In genomic region chr20:3927486-3928291, GRCh38 we compare ENCODE assay signal across 9 cellular contexts. TPM values are rescaled to one million over a fixed set of nuclear protein-coding genes. Genes with fewer than 3 reads are reported as not detected.
DNase-seq lines count a peak whose midpoint lies in the region; ATAC-seq and TF ChIP-seq lines count a peak whose summit lies in the region.
"Had no signal": no experiment of that assay in that cellular context is flagged by ENCODE, and none has a peak within 500 bp of the region (broad histone marks: within the 10 kb centered on the region; RNA-seq: fewer than 3 reads in every experiment).

No MANE protein-coding gene starts in this region.

- intact Hi-C loops in mammary epithelial cell (cut with micrococcal nuclease) (loop anchor here (2.0 kb wide), 1 partner anchor 39 kb away; the partner anchor contains the start of gene PANK2), esophagus muscularis mucosa (cut with DNase I) (loop anchor here (5.0 kb wide), 1 partner anchor 35 kb away; no protein-coding TSS in a partner anchor)

- peaks cover 3% of the 10 kb centered on the region for H3K36me3 ChIP-seq in mammary epithelial cell (ENCODE audit: insufficient read depth, low read length)
- H3K36me3 ChIP-seq in esophagus muscularis mucosa = peaks cover 6 to 37% (median 34%) of the 10 kb centered on the region in 4 donors

- POLR2A ChIA-PET in naive thymus-derived CD8-positive, alpha-beta T cell (lab: Charles Lee) = interaction anchor here (0.6 to 1.6 kb wide), 2 partner anchors 10 to 76 kb away, joined by 3 to 4 read pairs; no protein-coding TSS in a partner anchor

- no peak overlapping the region for H2AFZ ChIP-seq in mammary epithelial cell (ENCODE audit: low read depth, low read length)

- H3K4me1 ChIP-seq in mammary epithelial cell (ENCODE audit: insufficient read depth, low read length) = peaks cover 18% of the 10 kb centered on the region
- peaks cover 16 to 49% (median 39%) of the 10 kb centered on the region in 4 donors for H3K4me1 ChIP-seq in esophagus muscularis mucosa

- dilution Hi-C loops in mammary epithelial cell (cut with HindIII; ENCODE audit: low sequenced_read_pairs) = no loop called here

- H3K27ac Mint-ChIP-seq in naive thymus-derived CD8-positive, alpha-beta T cell = peak overlapping the region; percentile 29 to 83 (median 70)

- no peaks in the 10 kb centered on the region for H4K20me1 ChIP-seq in mammary epithelial cell (ENCODE audit: insufficient read depth, low read length)

- H3K4me3 Mint-ChIP-seq in naive thymus-derived CD8-positive, alpha-beta T cell = no peak overlapping the region

- no peak overlapping the region for H3K4me2 ChIP-seq in mammary epithelial cell (ENCODE audit: insufficient read depth, low read depth, low read length)

- H3K36me3 Mint-ChIP-seq in naive thymus-derived CD8-positive, alpha-beta T cell = peaks cover 0 to 32% (median 3%) of the 10 kb centered on the region in 3 donors

- no peak overlapping the region for H3K9ac ChIP-seq in mammary epithelial cell (ENCODE audit: insufficient read depth, low read length)

- TF ChIP-seq EP300 in esophagus muscularis mucosa (IDR thresholded peaks at IDR 0.05) = no peak

- no peaks in the 10 kb centered on the region for H3K9me3 Mint-ChIP-seq in naive thymus-derived CD8-positive, alpha-beta T cell

- H3K27me3 ChIP-seq in mammary epithelial cell (ENCODE audit: insufficient read depth, low read length) (no peaks in the 10 kb centered on the region), esophagus muscularis mucosa (no peaks in the 10 kb centered on the region)

- WGBS in mammary epithelial cell (ENCODE audit: low coverage, missing lambda C conversion rate) = 52% methylated on average over 10 of the region's 10 CpGs
- WGBS in esophagus muscularis mucosa = 54% methylated on average over 10 of the region's 10 CpGs

- TF ChIP-seq CTCF in mammary epithelial cell (conservative IDR thresholded peaks at IDR 0.05 in 1 of 2, IDR thresholded peaks at IDR 0.05 in 1 of 2; ENCODE audit: extremely low read depth in 1 of 2, insufficient read depth in 1 of 2, low read depth in 1 of 2, low read length in 2 of 2) (no peak), esophagus muscularis mucosa (IDR thresholded peaks at IDR 0.05) (no peak)

- peaks cover 24 to 75% (median 61%) of the 10 kb centered on the region in 4 donors for H3K4me1 Mint-ChIP-seq in naive thymus-derived CD8-positive, alpha-beta T cell

- no peaks in the 10 kb centered on the region for H3K27me3 Mint-ChIP-seq in naive thymus-derived CD8-positive, alpha-beta T cell

- CTCF ChIA-PET in mammary epithelial cell (lab: Charles Lee; ENCODE audit: low non-redundant PET) = no interaction called here

- DNase-seq in GM03348 (ENCODE audit: low spot score) (peak; percentile 50), NCI-H510A (lab: John Stamatoyannopoulos, UW) (peak; percentile 81), mammary epithelial cell (no peak), dermis blood vessel endothelial cell (no peak), esophagus muscularis mucosa (ENCODE audit: extremely low spot score) (no peak)
- no peak for DNase-seq in naive thymus-derived CD8-positive, alpha-beta T cell
- DNase-seq: activated CD8-positive, alpha-beta memory T cell treated with anti-CD3 and anti-CD28 coated beads, Interleukin-2, amount 50 U/mL, for 48 hours had no signal

- in situ Hi-C loops in mammary epithelial cell (cut with MboI; ENCODE audit: low sequenced_read_pairs in 2 of 2) = no loop called here

- H3K9me3 ChIP-seq in mammary epithelial cell (replicated peaks; ENCODE audit: insufficient read depth, low read length) (no peaks in the 10 kb centered on the region), esophagus muscularis mucosa (no peaks in the 10 kb centered on the region)

- H3K27ac ChIP-seq in mammary epithelial cell (ENCODE audit: insufficient read depth, low read depth, low read length) (no peak overlapping the region), esophagus muscularis mucosa (replicated peaks in 1 of 4) (peak overlapping the region in 2 of 4 donors; percentile 56 to 58)

- no peak for TF ChIP-seq POLR2A in esophagus muscularis mucosa (IDR thresholded peaks at IDR 0.05; ENCODE audit: low read depth)

- BruUV-seq in mammary epithelial cell (replicated peaks; lab: Mats Ljungman, UMichigan) = TSS peak; percentile 3

- ATAC-seq in naive thymus-derived CD8-positive, alpha-beta T cell = no peak
- ATAC-seq in HG02938 (IDR thresholded peaks at IDR 0.05; ENCODE audit: unreplicated experiment) (no peak), GM21447 (IDR thresholded peaks at IDR 0.05; ENCODE audit: unreplicated experiment) (no peak)

- no peak overlapping the region for H3K4me3 ChIP-seq in mammary epithelial cell (replicated peaks in 1 of 3; ENCODE audit: insufficient read depth in 1 of 3, low read depth in 2 of 3, low read length in 3 of 3)
- H3K4me3 ChIP-seq in esophagus muscularis mucosa = no peak overlapping the region

- H3K79me2 ChIP-seq in mammary epithelial cell (ENCODE audit: insufficient read depth, low read length) = peaks cover 34% of the 10 kb centered on the region

RNA-seq across cellular contexts. Expression of gene PANK2, which starts 38.5 kb away (rescaled TPM):
- total RNA-seq in mammary epithelial cell (10 to 100 TPM; 41.0 to 45.0 TPM), dermis blood vessel endothelial cell (63.3 and 77.8 TPM in 2 replicates), esophagus muscularis mucosa (10 to 100 TPM; 42.8 to 52.1 (median 46.6) TPM)
- polyA plus RNA-seq in mammary epithelial cell = 19.8 TPM
- polyA minus RNA-seq in mammary epithelial cell = 46.3 TPM
- 10 to 100 TPM; 66.6 to 72.5 TPM for total RNA-seq in naive thymus-derived CD8-positive, alpha-beta T cell
- 10 to 100 TPM; 32.9 to 36.8 (median 36.8) TPM for polyA plus RNA-seq in naive thymus-derived CD8-positive, alpha-beta T cell

Comparison
In these comparisons a context has a peak if more than half of its experiments do, and no peak if none do; other contexts are left out.
1. DNase-seq: peak in GM03348 (single experiment) and NCI-H510A (single experiment); none in mammary epithelial cell (single experiment), naive thymus-derived CD8-positive, alpha-beta T cell (0 of 10), dermis blood vessel endothelial cell (single experiment) and esophagus muscularis mucosa (single experiment).